11 cellular contexts compared by ENCODE assay signal in genomic region chr14:93028724-93029076, GRCh38.
"Had no signal": no experiment of that assay in that cellular context is flagged by ENCODE, and none has a peak within 500 bp of the region (broad histone marks: within the 10 kb centered on the region; RNA-seq: fewer than 3 reads in every experiment).

No MANE protein-coding gene starts in this region.

- H3K36me3 ChIP-seq: pancreas had no signal

- H3K27ac ChIP-seq: pancreas, SK-N-MC had no signal

- H3K27me3 ChIP-seq: pancreas had no signal

- H3K4me1 ChIP-seq: pancreas had no signal

- H3K4me3 ChIP-seq: pancreas, SK-N-MC had no signal

- FAIRE-seq: pancreas had no signal

- H3K9me3 Mint-ChIP-seq: activated naive CD4-positive, alpha-beta T cell treated with anti-CD3 and anti-CD28 coated beads for 36 hours had no signal

- DNase-seq: activated CD4-positive, alpha-beta T cell treated with anti-CD3 and anti-CD28 coated beads for 48 hours; activated naive CD4-positive, alpha-beta T cell treated with anti-CD3 and anti-CD28 coated beads for 36 hours; central memory CD4-positive, alpha-beta T cell; cortex of kidney; erythroblast; mesendoderm; pancreas; stimulated activated CD4-positive, alpha-beta T cell treated with anti-CD3 and anti-CD28 coated beads, Interleukin-4, amount 100 ng/mL, for 4 hours; T-helper 1 cell; trophoblast cell had no signal

- H3K4me3 Mint-ChIP-seq: activated naive CD4-positive, alpha-beta T cell treated with anti-CD3 and anti-CD28 coated beads for 36 hours had no signal

- H3K9me3 ChIP-seq: pancreas had no signal

- H3K27ac Mint-ChIP-seq: activated naive CD4-positive, alpha-beta T cell treated with anti-CD3 and anti-CD28 coated beads for 36 hours had no signal
